15 cellular contexts compared by ENCODE assay signal in genomic region chr7:50779427-50779826, GRCh38.
"Had no signal": no experiment of that assay in that cellular context is flagged by ENCODE, and none has a peak within 500 bp of the region (broad histone marks: within the 10 kb centered on the region; RNA-seq: fewer than 3 reads in every experiment).

No MANE protein-coding gene starts in this region.

- H3K27me3 ChIP-seq: dorsolateral prefrontal cortex, esophagus muscularis mucosa, right lobe of liver, tibial artery, vagina had no signal

- H3K27ac ChIP-seq: esophagus muscularis mucosa, prostate gland, right lobe of liver, tibial artery, vagina had no signal

- H3K36me3 ChIP-seq: prostate gland, right lobe of liver, tibial artery, vagina had no signal

- H3K9me3 ChIP-seq: esophagus muscularis mucosa, prostate gland, right lobe of liver, tibial artery, vagina had no signal

- H3K4me3 Mint-ChIP-seq: activated CD8-positive, alpha-beta memory T cell treated with anti-CD3 and anti-CD28 coated beads, Interleukin-2, amount 10 ng/mL, durations not matched to agents 7 days and 5 days; activated naive CD8-positive, alpha-beta T cell treated with anti-CD3 and anti-CD28 coated beads for 36 hours; activated T-cell treated with anti-CD3 and anti-CD28 coated beads, Interleukin-2, amount 50 U/mL, for 4 hours; stimulated activated effector memory CD8-positive, alpha-beta T cell treated with anti-CD3 and anti-CD28 coated beads, Interleukin-12 subunit alpha, Interleukin-12 subunit beta, amount 100 ng/mL, for 72 hours had no signal

- DNase-seq: activated CD4-positive, alpha-beta T cell treated with anti-CD3 and anti-CD28 coated beads for 1 hour; activated CD4-positive, alpha-beta T cell treated with anti-CD3 and anti-CD28 coated beads, Interleukin-2, amount 50 U/mL, for 48 hours; activated CD8-positive, alpha-beta memory T cell treated with anti-CD3 and anti-CD28 coated beads, Interleukin-2, amount 10 ng/mL, durations not matched to agents 7 days and 5 days; activated effector memory CD4-positive, alpha-beta T cell treated with anti-CD3 and anti-CD28 coated beads, Interleukin-2, amount 50 U/mL, for 16 hours; activated naive CD8-positive, alpha-beta T cell treated with anti-CD3 and anti-CD28 coated beads for 36 hours; activated T-cell treated with anti-CD3 and anti-CD28 coated beads, Interleukin-2, amount 50 U/mL, for 4 hours; dorsolateral prefrontal cortex; left colon; naive thymus-derived CD4-positive, alpha-beta T cell; right lobe of liver; tibial artery had no signal

- H3K9me3 Mint-ChIP-seq: activated naive CD8-positive, alpha-beta T cell treated with anti-CD3 and anti-CD28 coated beads for 36 hours; activated T-cell treated with anti-CD3 and anti-CD28 coated beads, Interleukin-2, amount 50 U/mL, for 4 hours; stimulated activated effector memory CD8-positive, alpha-beta T cell treated with anti-CD3 and anti-CD28 coated beads, Interleukin-12 subunit alpha, Interleukin-12 subunit beta, amount 100 ng/mL, for 72 hours had no signal

- H3K4me3 ChIP-seq: dorsolateral prefrontal cortex, esophagus muscularis mucosa, prostate gland, right lobe of liver, tibial artery, vagina had no signal

- H3K36me3 Mint-ChIP-seq: activated naive CD8-positive, alpha-beta T cell treated with anti-CD3 and anti-CD28 coated beads for 36 hours; stimulated activated effector memory CD8-positive, alpha-beta T cell treated with anti-CD3 and anti-CD28 coated beads, Interleukin-12 subunit alpha, Interleukin-12 subunit beta, amount 100 ng/mL, for 72 hours had no signal

- H3K27ac Mint-ChIP-seq: activated CD8-positive, alpha-beta memory T cell treated with anti-CD3 and anti-CD28 coated beads, Interleukin-2, amount 10 ng/mL, durations not matched to agents 7 days and 5 days; activated naive CD8-positive, alpha-beta T cell treated with anti-CD3 and anti-CD28 coated beads for 36 hours; stimulated activated effector memory CD8-positive, alpha-beta T cell treated with anti-CD3 and anti-CD28 coated beads, Interleukin-12 subunit alpha, Interleukin-12 subunit beta, amount 100 ng/mL, for 72 hours had no signal
